ENCODE assay signal across 11 cellular contexts in genomic region chr17:31787857-31788570, GRCh38.
DNase-seq lines count a peak whose midpoint lies in the region; TF ChIP-seq lines count a peak whose summit lies in the region.
"Had no signal": no experiment of that assay in that cellular context is flagged by ENCODE, and none has a peak within 500 bp of the region (broad histone marks: within the 10 kb centered on the region; RNA-seq: fewer than 3 reads in every experiment).

No MANE protein-coding gene starts in this region.

- TF ChIP-seq CTCF in AG09309 (IDR thresholded peaks at IDR 0.05; ENCODE audit: control insufficient read depth, insufficient read depth, low read depth, low read length, missing control alignments), result no peak
- no peak for TF ChIP-seq CTCF in epithelial cell of esophagus (IDR thresholded peaks at IDR 0.05; ENCODE audit: insufficient read depth, low read depth, low read length, missing control alignments)

- DNase-seq in AG09309 (ENCODE audit: low read depth) (peak; percentile 88), NCI-H460 (ENCODE audit: extremely low read depth, low read depth) (peak; percentile 23), epithelial cell of esophagus (ENCODE audit: low read depth) (peak; percentile 99), myocyte (ENCODE audit: low read depth) (peak; percentile 54), ecto neural progenitor cell (ENCODE audit: low spot score) (no peak), NCI-H2107 (lab: John Stamatoyannopoulos, UW) (no peak), NCI-H1105 (lab: John Stamatoyannopoulos, UW) (no peak)
- DNase-seq in activated CD4-positive, alpha-beta T cell treated with anti-CD3 and anti-CD28 coated beads for 1 hour, result no peak
- DNase-seq: activated naive CD4-positive, alpha-beta T cell treated with anti-CD3 and anti-CD28 coated beads, Interleukin-2, amount 10 ng/mL, durations not matched to agents 7 days and 5 days; CD8-positive, alpha-beta memory T cell; NCI-H2029 treated with DMSO at 0.1 percent for 48 hours had no signal

- H3K4me3 ChIP-seq in AG09309 (ENCODE audit: control insufficient read depth, low read depth, low read length) (no peak overlapping the region), epithelial cell of esophagus (ENCODE audit: low read length) (no peak overlapping the region)

Comparison
In these comparisons a context has a peak if more than half of its experiments do, and no peak if none do; other contexts are left out.
1. DNase-seq: peak in AG09309 (single experiment), NCI-H460 (single experiment), epithelial cell of esophagus (single experiment) and myocyte (single experiment); none in activated CD4-positive, alpha-beta T cell treated with anti-CD3 and anti-CD28 coated beads for 1 hour (single experiment), ecto neural progenitor cell (single experiment), NCI-H2107 (single experiment) and NCI-H1105 (single experiment).